Comparison of ENCODE assay signal across 27 cellular contexts in the genomic region with DNA sequence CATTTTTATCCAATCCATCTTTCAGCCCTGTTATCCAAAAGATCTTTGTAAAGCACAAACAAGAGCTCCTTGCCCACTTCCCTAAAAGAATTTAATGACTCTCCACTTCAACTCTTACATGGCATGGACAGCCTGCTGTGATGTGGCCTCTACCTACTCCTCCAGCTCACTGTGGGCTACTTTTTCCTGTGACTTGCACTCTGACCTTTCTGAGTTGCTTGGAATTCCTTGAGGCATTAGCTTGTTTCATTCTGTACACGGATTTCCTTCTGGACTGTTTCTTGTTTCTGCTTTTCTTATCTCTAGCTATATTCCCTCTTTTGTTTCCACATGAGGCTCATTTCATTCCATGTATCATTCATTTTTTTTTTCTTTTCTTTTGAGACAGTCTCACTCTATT.
"Had no signal": no experiment of that assay in that cellular context is flagged by ENCODE, and none has a peak within 500 bp of the region (broad histone marks: within the 10 kb centered on the region; RNA-seq: fewer than 3 reads in every experiment).

No MANE protein-coding gene starts in this region.

- H3K4me3 ChIP-seq: breast epithelium, colonic mucosa, dorsolateral prefrontal cortex, gastroesophageal sphincter, hepatocyte, right lobe of liver, testis, transverse colon had no signal

- H3K9me3 Mint-ChIP-seq: activated naive CD4-positive, alpha-beta T cell treated with anti-CD3 and anti-CD28 coated beads, Interleukin-2, amount 10 ng/mL, durations not matched to agents 7 days and 5 days; activated naive CD8-positive, alpha-beta T cell treated with anti-CD3 and anti-CD28 coated beads, Interleukin-2, amount 10 ng/mL, durations not matched to agents 7 days and 5 days had no signal

- H3K4me3 Mint-ChIP-seq: activated naive CD4-positive, alpha-beta T cell treated with anti-CD3 and anti-CD28 coated beads, Interleukin-2, amount 10 ng/mL, durations not matched to agents 7 days and 5 days; activated naive CD8-positive, alpha-beta T cell treated with anti-CD3 and anti-CD28 coated beads, Interleukin-2, amount 10 ng/mL, durations not matched to agents 7 days and 5 days; mesothelial cell of epicardium; naive B cell had no signal

- H3K27ac Mint-ChIP-seq: activated naive CD4-positive, alpha-beta T cell treated with anti-CD3 and anti-CD28 coated beads, Interleukin-2, amount 10 ng/mL, durations not matched to agents 7 days and 5 days; activated naive CD8-positive, alpha-beta T cell treated with anti-CD3 and anti-CD28 coated beads, Interleukin-2, amount 10 ng/mL, durations not matched to agents 7 days and 5 days; mesothelial cell of epicardium had no signal

- H3K4me1 Mint-ChIP-seq: activated naive CD4-positive, alpha-beta T cell treated with anti-CD3 and anti-CD28 coated beads, Interleukin-2, amount 10 ng/mL, durations not matched to agents 7 days and 5 days; activated naive CD8-positive, alpha-beta T cell treated with anti-CD3 and anti-CD28 coated beads, Interleukin-2, amount 10 ng/mL, durations not matched to agents 7 days and 5 days had no signal

- ATAC-seq: gastroesophageal sphincter; left cardiac atrium; left ventricle myocardium superior; stimulated activated naive CD8-positive, alpha-beta T cell treated with anti-CD3 and anti-CD28 coated beads, Interleukin-15, Interleukin-2, amounts not matched to agents 100 U/mL and 50 U/mL, for 24 hours had no signal

- DNase-seq: activated CD4-positive, alpha-beta T cell treated with anti-CD3 and anti-CD28 coated beads for 48 hours; activated CD4-positive, alpha-beta T cell treated with anti-CD3 and anti-CD28 coated beads, Interleukin-2, amount 50 U/mL, for 48 hours; activated CD8-positive, alpha-beta memory T cell treated with anti-CD3 and anti-CD28 coated beads for 24 hours; activated gamma-delta T cell; activated naive CD4-positive, alpha-beta T cell treated with anti-CD3 and anti-CD28 coated beads, Interleukin-2, amount 10 ng/mL, durations not matched to agents 7 days and 5 days; activated naive CD8-positive, alpha-beta T cell treated with anti-CD3 and anti-CD28 coated beads, Interleukin-2, amount 10 ng/mL, durations not matched to agents 7 days and 5 days; amniotic stem cell; central memory CD4-positive, alpha-beta T cell; colonic mucosa; dorsolateral prefrontal cortex; effector memory CD4-positive, alpha-beta T cell; erythroblast; left cardiac atrium; left ventricle myocardium superior; mammary epithelial cell; naive B cell; occipital lobe; posterior cingulate gyrus; right lobe of liver; stimulated activated CD4-positive, alpha-beta T cell treated with anti-CD3 and anti-CD28 coated beads, Interleukin-2, amount 100 ng/mL, for 48 hours; stimulated activated naive CD8-positive, alpha-beta T cell treated with anti-CD3 and anti-CD28 coated beads, Interleukin-15, Interleukin-2, amounts not matched to agents 100 U/mL and 50 U/mL, for 24 hours; testis; transverse colon had no signal

- H3K27me3 Mint-ChIP-seq: activated naive CD4-positive, alpha-beta T cell treated with anti-CD3 and anti-CD28 coated beads, Interleukin-2, amount 10 ng/mL, durations not matched to agents 7 days and 5 days; activated naive CD8-positive, alpha-beta T cell treated with anti-CD3 and anti-CD28 coated beads, Interleukin-2, amount 10 ng/mL, durations not matched to agents 7 days and 5 days; naive B cell had no signal
